Comparison of ENCODE assay signal across 8 cellular contexts in the genomic region with DNA sequence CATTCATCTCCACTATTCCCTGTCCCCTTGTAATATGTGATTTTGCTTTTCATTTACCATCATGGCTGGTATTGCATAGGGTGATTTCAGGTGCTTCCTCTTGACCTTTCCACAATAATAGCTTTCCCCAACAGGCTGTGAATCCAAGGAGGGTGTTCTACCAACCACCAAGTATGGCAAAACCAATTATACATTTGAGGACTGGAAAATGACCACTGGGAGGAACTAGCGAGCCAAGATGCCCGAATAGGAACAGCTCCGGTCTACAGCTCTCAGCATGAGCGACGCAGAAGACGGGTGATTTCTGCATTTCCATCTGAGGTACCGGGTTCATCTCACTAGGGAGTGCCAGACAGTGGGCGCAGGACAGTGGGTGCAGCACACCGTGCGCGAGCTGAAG.
DNase-seq lines count a peak whose midpoint lies in the region; ATAC-seq and TF ChIP-seq lines count a peak whose summit lies in the region.
"Not testable (repeated sequence)": the region's sequence is repeated elsewhere in the genome, so short reads cannot be mapped to it uniquely, and the experiment has no call there.

No MANE protein-coding gene starts in this region.

- H3K27me3 ChIP-seq in AG04450 (ENCODE audit: control insufficient read depth, insufficient read depth, low read length); IMR-90 (ENCODE audit: control insufficient read depth, insufficient read depth, low read length); liver (ENCODE audit: control insufficient read depth in 4 of 4, insufficient read depth in 4 of 4, low read length in 3 of 4): not testable (repeated sequence)

- not testable (repeated sequence) for H2AK5ac ChIP-seq in IMR-90 (ENCODE audit: low read depth, low read length)

- not testable (repeated sequence) for BruUV-seq in IMR-90 (replicated peaks; lab: Mats Ljungman, UMichigan)

- peak; percentile 26; the same call in 1 of the 2 replicates for TF ChIP-seq RAD21 in IMR-90 (IDR thresholded peaks at IDR 0.05; ENCODE audit: low read length)
- TF ChIP-seq RAD21 in liver (IDR thresholded peaks at IDR 0.05): peak; percentile 15 to 45

- not testable (repeated sequence) for H3K9ac ChIP-seq in IMR-90 (ENCODE audit: low read depth, low read length); liver (ENCODE audit: low read depth in 1 of 2, low read length in 2 of 2)

- not testable (repeated sequence) for H3K79me1 ChIP-seq in IMR-90 (ENCODE audit: low read depth in 1 of 2, low read length in 2 of 2)

- TF ChIP-seq CTCF in AG04450 (IDR thresholded peaks at IDR 0.05; ENCODE audit: low read depth, low read length) (0 out of 2 replicates have a peak, but pooled peaks have one; percentile 19), IMR-90 (conservative IDR thresholded peaks at IDR 0.05; ENCODE audit: low read depth, low read length) (0 out of 2 replicates have a peak, but pooled peaks have one; percentile 21), fibroblast of mammary gland (conservative IDR thresholded peaks at IDR 0.05; ENCODE audit: control insufficient read depth, insufficient read depth, low read depth, low read length) (peak; percentile 35)
- TF ChIP-seq CTCF in liver (IDR thresholded peaks at IDR 0.05; ENCODE audit: low read depth, low read length, missing input control): not testable (repeated sequence)

- not testable (repeated sequence) for H3K4me1 ChIP-seq in IMR-90 (ENCODE audit: control insufficient read depth, insufficient read depth, low read length); liver (ENCODE audit: control insufficient read depth in 4 of 4, insufficient read depth in 4 of 4, low read length in 3 of 4)

- no CpG with 5 or more reads among the region's 11 CpGs for WGBS in IMR-90 (ENCODE audit: extremely low coverage in 2 of 2, insufficient read length in 1 of 2), 2 experiments
- WGBS in liver: 89% methylated on average over 11 of the region's 11 CpGs

- H3K36me3 ChIP-seq in IMR-90 (ENCODE audit: control insufficient read depth, insufficient read depth, low read length); liver (ENCODE audit: control insufficient read depth in 4 of 4, insufficient read depth in 3 of 4, low read depth in 1 of 4, low read length in 3 of 4): not testable (repeated sequence)

- not testable (repeated sequence) for H2BK20ac ChIP-seq in IMR-90 (ENCODE audit: low read depth, low read length)

- H2BK15ac ChIP-seq in IMR-90 (ENCODE audit: low read depth, low read length): not testable (repeated sequence)

- H4K5ac ChIP-seq in IMR-90 (ENCODE audit: low read depth, low read length): not testable (repeated sequence)

- H3K9me1 ChIP-seq in IMR-90 (ENCODE audit: insufficient read depth, low read length): not testable (repeated sequence)

- H4K91ac ChIP-seq in IMR-90 (ENCODE audit: insufficient read depth, low read depth, low read length): not testable (repeated sequence)

- H2BK5ac ChIP-seq in IMR-90 (ENCODE audit: low read depth, low read length, poor library complexity, severe bottlenecking): not testable (repeated sequence)

- dilution Hi-C loops in IMR-90 (cut with HindIII; ENCODE audit: low sequenced_read_pairs, unreplicated experiment): not testable (repeated sequence)

- H3K4me3 ChIP-seq in AG04450 (ENCODE audit: low read depth, low read length); IMR-90 (ENCODE audit: insufficient read depth, low read depth, low read length); fibroblast of mammary gland (ENCODE audit: control insufficient read depth, low read depth, low read length); liver (ENCODE audit: low read depth in 1 of 3, low read length in 3 of 3): not testable (repeated sequence)

- CTCF ChIA-PET in AG04450 (lab: Charles Lee): interaction anchor here (1.6 to 2.2 kb wide), 3 partner anchors 9 to 397 kb away, joined by 3 to 18 read pairs (median 12); no protein-coding TSS in a partner anchor
- CTCF ChIA-PET in IMR-90 (lab: Yijun Ruan, JAX): interaction anchor here (1.2 to 2.2 kb wide), 2 partner anchors 9 to 395 kb away, joined by 3 to 8 read pairs; no protein-coding TSS in a partner anchor

- not testable (repeated sequence) for H2AK9ac ChIP-seq in IMR-90 (replicated peaks; ENCODE audit: low read depth, low read length, poor library complexity)

- H3K27ac ChIP-seq in AG04450 (ENCODE audit: low read depth, low read length); IMR-90 (ENCODE audit: insufficient read depth, low read length); liver (ENCODE audit: low read depth in 1 of 2, low read length in 2 of 2): not testable (repeated sequence)

- H3K23ac ChIP-seq in IMR-90 (ENCODE audit: low read depth, low read length): not testable (repeated sequence)

- H3K56ac ChIP-seq in IMR-90 (ENCODE audit: extremely low read depth, insufficient read depth, low read length): not testable (repeated sequence)

- not testable (repeated sequence) for TF ChIP-seq POLR2A in IMR-90 (IDR thresholded peaks at IDR 0.05; ENCODE audit: low read depth, low read length)

- not testable (repeated sequence) for H4K20me1 ChIP-seq in IMR-90 (ENCODE audit: insufficient read depth, low read length)

- POLR2A ChIA-PET in AG04450 (lab: Yijun Ruan, JAX); IMR-90 (lab: Charles Lee; ENCODE audit: unreplicated experiment): not testable (repeated sequence)

- H3K18ac ChIP-seq in IMR-90 (ENCODE audit: low read depth, low read length): not testable (repeated sequence)

- in situ Hi-C loops in IMR-90 (cut with MboI; ENCODE audit: low sequenced_read_pairs): loop anchor here (25.0 kb wide), 1 partner anchor 385 kb away; no protein-coding TSS in a partner anchor
- in situ Hi-C loops in T47D (cut with HindIII; ENCODE audit: low pct_unique_long_range_greater_than_20kb, low sequenced_read_pairs): not testable (repeated sequence)

- not testable (repeated sequence) for H2AFZ ChIP-seq in IMR-90 (replicated peaks; ENCODE audit: low read length, poor library complexity)

- not testable (repeated sequence) for H3K4ac ChIP-seq in IMR-90 (ENCODE audit: low read depth, low read length)

- H4K8ac ChIP-seq in IMR-90 (ENCODE audit: low read depth in 2 of 2, low read length in 2 of 2): not testable (repeated sequence)

- H3K14ac ChIP-seq in IMR-90 (replicated peaks; ENCODE audit: low read depth, low read length): not testable (repeated sequence)

- intact Hi-C loops in IMR-90 (cut with micrococcal nuclease): not testable (repeated sequence)

- ATAC-seq in IMR-90 (ENCODE audit: low read depth): not testable (repeated sequence)

- not testable (repeated sequence) for H3K4me2 ChIP-seq in IMR-90 (ENCODE audit: low read depth, low read length)

- H2BK120ac ChIP-seq in IMR-90 (ENCODE audit: low read depth, low read length): not testable (repeated sequence)

- H3K9me3 ChIP-seq in AG04450 (ENCODE audit: control insufficient read depth, insufficient read depth, low read length); IMR-90 (ENCODE audit: control insufficient read depth, insufficient read depth, low read length); liver (ENCODE audit: control insufficient read depth in 4 of 4, low read length in 3 of 4): not testable (repeated sequence)

- DNase-seq in AG04450 (ENCODE audit: low read depth, low spot score); IMR-90: not testable (repeated sequence)
- DNase-seq in ELR (ENCODE audit: low read depth) (peak; percentile 24), NCI-H526 treated with DMSO at 0.1 percent for 48 hours (lab: John Stamatoyannopoulos, UW) (peak; percentile 66), SIG-M5 treated with dmso at 0.1 percent for 504 hours (lab: John Stamatoyannopoulos, UW; ENCODE audit: unreplicated experiment) (peak; percentile 1), T47D (ENCODE audit: low read depth in 1 of 2, low spot score in 1 of 2) (peak; percentile 14 to 73), fibroblast of mammary gland (ENCODE audit: low read depth) (peak; percentile 36)

TF ChIP-seq in IMR-90, 13 proteins besides CTCF, POLR2A, EP300 and RAD21:
- TF ChIP-seq SMC3 (IDR thresholded peaks at IDR 0.05; ENCODE audit: low read depth, low read length): 0 out of 2 replicates have a peak, but pooled peaks have one; percentile 8
